10 cellular contexts compared by ENCODE assay signal in genomic region chr3:57594144-57594543, GRCh38. TPM values are rescaled to one million over a fixed set of nuclear protein-coding genes. Genes with fewer than 3 reads are reported as not detected.
DNase-seq lines count a peak whose midpoint lies in the region; ATAC-seq, FAIRE-seq and TF ChIP-seq lines count a peak whose summit lies in the region.
"Had no signal": no experiment of that assay in that cellular context is flagged by ENCODE, and none has a peak within 500 bp of the region (broad histone marks: within the 10 kb centered on the region; RNA-seq: fewer than 3 reads in every experiment).

No MANE protein-coding gene starts in this region.

- no peaks in the 10 kb centered on the region for H3K27me3 ChIP-seq in adipocyte (replicated peaks; ENCODE audit: control insufficient read depth, insufficient read depth, low read length)
- H3K27me3 ChIP-seq in lower lobe of right lung (ENCODE audit: low read depth), result no peaks in the 10 kb centered on the region
- H3K27me3 ChIP-seq in Karpas-422 (ENCODE audit: low read length), result no peaks in the 10 kb centered on the region

- peaks cover 93% of the 10 kb centered on the region for H3K79me2 ChIP-seq in Karpas-422 (ENCODE audit: low read length)

- intact Hi-C loops in lower lobe of right lung (cut with DNase I), result no loop called here

- H3K9me2 ChIP-seq in Karpas-422 (replicated peaks; ENCODE audit: insufficient read depth, low read length), result no peaks in the 10 kb centered on the region

- no peak for FAIRE-seq in GM12892 (lab: Jason Lieb, UNC)

- H3K9me3 ChIP-seq in adipocyte (ENCODE audit: control insufficient read depth, low read length), result no peaks in the 10 kb centered on the region
- H3K9me3 ChIP-seq in lower lobe of right lung, result no peaks in the 10 kb centered on the region
- no peaks in the 10 kb centered on the region for H3K9me3 ChIP-seq in Karpas-422 (ENCODE audit: low read length)

- H3K4me1 Mint-ChIP-seq in stimulated activated naive CD8-positive, alpha-beta T cell treated with anti-CD3 and anti-CD28 coated beads, Interleukin-15, Interleukin-2, amounts not matched to agents 100 ng/mL and 50 ng/mL, for 24 hours (ENCODE audit: low read depth), result peaks cover 48% of the 10 kb centered on the region

- H3K27me3 Mint-ChIP-seq in stimulated activated naive CD8-positive, alpha-beta T cell treated with anti-CD3 and anti-CD28 coated beads, Interleukin-15, Interleukin-2, amounts not matched to agents 100 ng/mL and 50 ng/mL, for 24 hours, result no peaks in the 10 kb centered on the region
- H3K27me3 Mint-ChIP-seq: IgD-negative memory B cell had no signal

- TF ChIP-seq CTCF in lower lobe of right lung (IDR thresholded peaks at IDR 0.05), result no peak

- H4K20me1 ChIP-seq in Karpas-422 (ENCODE audit: insufficient read depth, low read depth, low read length), result no peaks in the 10 kb centered on the region; the same call in 1 of the 2 replicates

- no peak overlapping the region for H3K4me2 ChIP-seq in Karpas-422 (ENCODE audit: low read depth, low read length, poor library complexity, severe bottlenecking)

- no peak overlapping the region for H2AFZ ChIP-seq in Karpas-422 (ENCODE audit: low read length)

- H3K36me3 Mint-ChIP-seq in stimulated activated naive CD8-positive, alpha-beta T cell treated with anti-CD3 and anti-CD28 coated beads, Interleukin-15, Interleukin-2, amounts not matched to agents 100 ng/mL and 50 ng/mL, for 24 hours (ENCODE audit: low read depth), result peaks cover 42% of the 10 kb centered on the region

- H3K4me3 ChIP-seq in adipocyte (ENCODE audit: low read length), result peak overlapping the region; percentile 100
- peak overlapping the region; percentile 90 for H3K4me3 ChIP-seq in lower lobe of right lung
- no peak overlapping the region for H3K4me3 ChIP-seq in Karpas-422 (ENCODE audit: low read length)

- H3K27ac ChIP-seq in lower lobe of right lung, result no peak overlapping the region
- H3K27ac ChIP-seq in Karpas-422 (ENCODE audit: low read length), result no peak overlapping the region

- H3K4me1 ChIP-seq in adipocyte (ENCODE audit: control insufficient read depth, insufficient read depth, low read length), result peaks cover 43% of the 10 kb centered on the region
- peaks cover 55% of the 10 kb centered on the region for H3K4me1 ChIP-seq in lower lobe of right lung
- H3K4me1 ChIP-seq in Karpas-422 (ENCODE audit: low read length), result peaks cover 22% of the 10 kb centered on the region

- H3K9me3 Mint-ChIP-seq in stimulated activated naive CD8-positive, alpha-beta T cell treated with anti-CD3 and anti-CD28 coated beads, Interleukin-15, Interleukin-2, amounts not matched to agents 100 ng/mL and 50 ng/mL, for 24 hours, result no peaks in the 10 kb centered on the region
- H3K9me3 Mint-ChIP-seq: IgD-negative memory B cell had no signal

- H3K36me3 ChIP-seq in adipocyte (ENCODE audit: control insufficient read depth, insufficient read depth, low read length, severe bottlenecking) (peaks cover 16% of the 10 kb centered on the region), lower lobe of right lung (no peaks in the 10 kb centered on the region), Karpas-422 (ENCODE audit: insufficient read depth, low read length) (peaks cover 19% of the 10 kb centered on the region; the same call in 1 of the 2 replicates)

- no peak overlapping the region for H3K27ac Mint-ChIP-seq in stimulated activated naive CD8-positive, alpha-beta T cell treated with anti-CD3 and anti-CD28 coated beads, Interleukin-15, Interleukin-2, amounts not matched to agents 100 ng/mL and 50 ng/mL, for 24 hours

- ATAC-seq in stimulated activated naive CD8-positive, alpha-beta T cell treated with anti-CD3 and anti-CD28 coated beads, Interleukin-15, Interleukin-2, amounts not matched to agents 100 U/mL and 50 U/mL, for 24 hours, result no peak
- ATAC-seq in lower lobe of right lung, result no peak

- no peak for TF ChIP-seq POLR2A in GM12892 (IDR thresholded peaks at IDR 0.05; ENCODE audit: low read depth, low read length)

- no peak for DNase-seq in stimulated activated naive CD8-positive, alpha-beta T cell treated with anti-CD3 and anti-CD28 coated beads, Interleukin-15, Interleukin-2, amounts not matched to agents 100 U/mL and 50 U/mL, for 24 hours
- DNase-seq in adipocyte (ENCODE audit: low read depth), result no peak
- DNase-seq in lower lobe of right lung, result no peak
- DNase-seq in stimulated activated CD4-positive, alpha-beta T cell treated with anti-CD3 and anti-CD28 coated beads, Interleukin-4, amount 100 ng/mL, for 4 hours, result no peak
- DNase-seq in GM12892 (ENCODE audit: insufficient read length), result no peak
- DNase-seq in retina, result no peak
- no peak for DNase-seq in Karpas-422
- DNase-seq: NCI-H345 had no signal

- H3K9ac ChIP-seq in adipocyte (ENCODE audit: low read length) (peak overlapping the region; percentile 100), Karpas-422 (ENCODE audit: low read length) (no peak overlapping the region)

- H3K4me3 Mint-ChIP-seq in stimulated activated naive CD8-positive, alpha-beta T cell treated with anti-CD3 and anti-CD28 coated beads, Interleukin-15, Interleukin-2, amounts not matched to agents 100 ng/mL and 50 ng/mL, for 24 hours, result peak overlapping the region; percentile 100

RNA-seq across cellular contexts. Expression of gene ARF4, which starts 3.0 kb away (rescaled TPM):
- total RNA-seq in lower lobe of right lung, result 113 TPM
- 83.8 TPM for polyA plus RNA-seq in GM12892 (2012; ENCODE audit: missing spikeins)
- 40.2 and 69.7 TPM in 2 replicates for total RNA-seq in Karpas-422 (2014; rRNA removed; shearing (Covaris generic); ENCODE audit: low replicate concordance)

RNA-seq across cellular contexts. Expression of gene PDE12, which starts 38.1 kb away (rescaled TPM):
- total RNA-seq in lower lobe of right lung, result 17.5 TPM
- polyA plus RNA-seq in GM12892 (2012; ENCODE audit: missing spikeins), result 7.6 TPM
- total RNA-seq in Karpas-422 (2014; rRNA removed; shearing (Covaris generic); ENCODE audit: low replicate concordance), result 27.7 and 28.5 TPM in 2 replicates

RNA-seq across cellular contexts. Expression of gene DNAH12, which starts 50.0 kb away (rescaled TPM):
- total RNA-seq in lower lobe of right lung, result 11.2 TPM
- polyA plus RNA-seq in GM12892 (2012; ENCODE audit: missing spikeins), result 0.17 TPM
- 0.43 TPM in 1 of 2 replicates, not detected in the other for total RNA-seq in Karpas-422 (2014; rRNA removed; shearing (Covaris generic); ENCODE audit: low replicate concordance)
- polyA plus RNA-seq: IgD-negative memory B cell had no signal
